ENCODE assay signal across 9 cellular contexts in the genomic region with DNA sequence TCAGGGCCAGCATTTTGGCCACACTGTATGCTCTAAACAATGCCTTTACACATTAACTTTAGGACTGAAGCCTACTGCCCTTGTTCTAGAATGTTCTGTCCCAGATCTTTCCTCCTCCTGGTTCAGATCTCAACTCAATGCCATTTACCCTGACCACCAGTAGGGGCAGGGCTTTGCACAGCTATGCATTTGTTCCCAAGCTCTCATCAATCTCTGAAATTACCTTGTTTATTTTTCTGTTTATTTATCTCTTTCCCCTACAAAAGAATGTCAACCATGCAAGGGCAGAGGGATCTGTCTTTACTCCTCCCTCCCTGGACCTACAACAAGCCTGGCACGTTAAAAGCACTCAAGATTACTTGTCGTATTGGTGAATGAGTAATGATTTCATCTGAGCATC.
DNase-seq lines count a peak whose midpoint lies in the region; ATAC-seq and TF ChIP-seq lines count a peak whose summit lies in the region.
"Had no signal": no experiment of that assay in that cellular context is flagged by ENCODE, and none has a peak within 500 bp of the region (broad histone marks: within the 10 kb centered on the region; RNA-seq: fewer than 3 reads in every experiment).

No MANE protein-coding gene starts in this region.

- no peak overlapping the region for H3K14ac ChIP-seq in trophoblast cell (ENCODE audit: low read length)

- H4K8ac ChIP-seq in trophoblast cell (ENCODE audit: low read depth, low read length): no peak overlapping the region

- H3K9ac ChIP-seq in trophoblast cell (ENCODE audit: low read length): no peak overlapping the region

- H2BK120ac ChIP-seq in trophoblast cell (ENCODE audit: insufficient read depth, low read length, poor library complexity): no peak overlapping the region

- TF ChIP-seq POLR2A in sigmoid colon (IDR thresholded peaks at IDR 0.05): no peak

- ATAC-seq in Panc1: no peak

- H3K4me2 ChIP-seq in trophoblast cell (ENCODE audit: low read length): no peak overlapping the region

- H4K91ac ChIP-seq in trophoblast cell (ENCODE audit: low read depth, low read length): no peak overlapping the region

- H3K79me2 ChIP-seq in trophoblast cell (ENCODE audit: control insufficient read depth, insufficient read depth, low read length, poor library complexity): peaks cover 2% of the 10 kb centered on the region

- WGBS in trophoblast cell (ENCODE audit: extremely low coverage, insufficient coverage, insufficient read length): no CpG with 5 or more reads among the region's 2 CpGs
- WGBS in sigmoid colon, 2 donors: 66 to 68% methylated on average over 2 of the region's 2 CpGs

- H3K27me3 ChIP-seq in Panc1 (ENCODE audit: control insufficient read depth, insufficient read depth, low read length) (no peaks in the 10 kb centered on the region), trophoblast cell (ENCODE audit: insufficient read depth, low read length) (no peaks in the 10 kb centered on the region), sigmoid colon (no peaks in the 10 kb centered on the region)

- no peak overlapping the region for H3K23ac ChIP-seq in trophoblast cell (ENCODE audit: low read length)

- H3K36me3 ChIP-seq in Panc1 (ENCODE audit: control insufficient read depth, insufficient read depth, low read length) (no peaks in the 10 kb centered on the region), trophoblast cell (ENCODE audit: control insufficient read depth in 1 of 2, insufficient read depth in 2 of 2, low read length in 2 of 2) (no peaks in the 10 kb centered on the region), sigmoid colon (no peaks in the 10 kb centered on the region)

- peak overlapping the region; percentile 18 for H2BK12ac ChIP-seq in trophoblast cell (ENCODE audit: low read length)

- H2AK5ac ChIP-seq in trophoblast cell (ENCODE audit: low read length): no peak overlapping the region

- H2AFZ ChIP-seq in trophoblast cell (ENCODE audit: insufficient read depth, low read length, poor library complexity): no peak overlapping the region

- H3K79me1 ChIP-seq in trophoblast cell (ENCODE audit: low read length): peaks cover 4% of the 10 kb centered on the region

- in situ Hi-C loops in Panc1 (cut with HindIII; ENCODE audit: low pct_unique_long_range_greater_than_20kb, low sequenced_read_pairs): no loop called here

- no peaks in the 10 kb centered on the region for H3K4me1 ChIP-seq in Panc1 (ENCODE audit: control insufficient read depth, insufficient read depth, low read length)
- peaks cover 2 to 10% of the 10 kb centered on the region in 2 experiments for H3K4me1 ChIP-seq in trophoblast cell (ENCODE audit: control insufficient read depth in 1 of 2, insufficient read depth in 2 of 2, low read length in 2 of 2)
- peaks cover 0 to 13% (median under 1%) of the 10 kb centered on the region in 4 donors for H3K4me1 ChIP-seq in sigmoid colon

- no peak overlapping the region for H3K4ac ChIP-seq in trophoblast cell (ENCODE audit: low read depth, low read length)

- H3K4me3 ChIP-seq in Panc1 (ENCODE audit: low read depth in 2 of 2, low read length in 2 of 2): no peak overlapping the region
- no peak overlapping the region for H3K4me3 ChIP-seq in trophoblast cell (ENCODE audit: low read depth, low read length)
- H3K4me3 ChIP-seq in sigmoid colon: no peak overlapping the region

- TF ChIP-seq EP300 in sigmoid colon (IDR thresholded peaks at IDR 0.05): no peak

- H2BK5ac ChIP-seq in trophoblast cell (ENCODE audit: low read depth, low read length, poor library complexity): no peak overlapping the region

- H3K9me3 ChIP-seq in Panc1 (ENCODE audit: control insufficient read depth, insufficient read depth, low read depth, low read length): no peaks in the 10 kb centered on the region
- no peaks in the 10 kb centered on the region for H3K9me3 ChIP-seq in trophoblast cell (ENCODE audit: insufficient read depth, low read depth, low read length)
- H3K9me3 ChIP-seq in sigmoid colon: no peaks in the 10 kb centered on the region

- H3K18ac ChIP-seq in trophoblast cell (ENCODE audit: low read length): no peak overlapping the region

- intact Hi-C loops in Panc1 (cut with micrococcal nuclease; ENCODE audit: unreplicated experiment) (no loop called here), sigmoid colon (cut with DNase I) (no loop called here)

- no TSS peak for BruUV-seq in Panc1 (replicated peaks; lab: Mats Ljungman, UMichigan)

- no peak overlapping the region for H3K27ac ChIP-seq in Panc1 (ENCODE audit: low read length)
- H3K27ac ChIP-seq in trophoblast cell (ENCODE audit: low read depth, low read length): no peak overlapping the region
- no peak overlapping the region for H3K27ac ChIP-seq in sigmoid colon

- H4K12ac ChIP-seq in trophoblast cell (ENCODE audit: low read depth, low read length): no peak overlapping the region

- POLR2A ChIA-PET in Panc1 (lab: Charles Lee): no interaction called here

- peak; percentile 38; the same call in 1 of the 2 replicates for TF ChIP-seq CTCF in GM12874 (IDR thresholded peaks at IDR 0.05; ENCODE audit: insufficient read depth, low read depth, low read length)
- peak; percentile 34 for TF ChIP-seq CTCF in Panc1 (IDR thresholded peaks at IDR 0.05)
- TF ChIP-seq CTCF in sigmoid colon (IDR thresholded peaks at IDR 0.05): peak in 1 of 4 experiments; percentile 17

- CTCF ChIA-PET in Panc1 (lab: Charles Lee): no interaction called here

- DNase-seq in Panc1 (ENCODE audit: low read depth, low spot score) (no peak), fibroblast of peridontal ligament (ENCODE audit: extremely low read depth) (peak; percentile 19), trophoblast cell (peak in 1 of 2 donors; percentile 21), NCI-H128 (lab: John Stamatoyannopoulos, UW; ENCODE audit: unreplicated experiment) (no peak), sigmoid colon (no peak)
- DNase-seq in activated CD8-positive, alpha-beta memory T cell treated with anti-CD3 and anti-CD28 coated beads, Interleukin-2, amount 50 U/mL, for 48 hours: no peak
- DNase-seq in stimulated activated CD4-positive, alpha-beta T cell treated with anti-CD3 and anti-CD28 coated beads, Interleukin-2, amount 100 ng/mL, for 48 hours: no peak
- DNase-seq: NCI-H226 had no signal
